8 cellular contexts compared by ENCODE assay signal in the genomic region with DNA sequence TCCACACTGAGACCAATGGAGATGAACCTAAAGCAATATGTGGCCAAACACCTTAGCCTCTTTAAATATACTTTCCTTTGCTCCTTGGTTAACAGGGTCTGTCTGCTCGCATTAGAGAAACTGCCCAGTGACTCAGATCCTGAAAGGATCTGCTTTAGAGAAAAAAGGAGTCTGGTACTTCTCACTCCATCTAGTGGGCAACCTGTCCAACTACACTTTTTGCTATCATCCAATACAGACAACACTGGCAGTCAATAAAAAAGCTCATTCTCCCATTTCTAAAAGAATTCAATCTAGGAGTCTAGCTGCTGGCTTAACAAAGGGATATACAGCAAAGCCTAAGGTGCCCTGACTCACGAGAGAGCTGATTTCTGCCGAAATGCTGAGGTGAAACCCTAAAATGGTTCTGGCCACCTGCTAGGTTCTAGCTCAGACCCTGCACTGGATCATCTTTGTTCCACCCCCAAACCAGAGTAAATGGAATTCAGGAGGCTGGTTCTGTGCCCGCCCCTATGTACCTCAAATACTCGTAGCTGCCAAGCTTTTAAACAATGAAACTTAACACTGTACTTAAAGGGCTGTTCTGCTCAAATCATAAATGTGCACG. TPM values are rescaled to one million over a fixed set of nuclear protein-coding genes. Genes with fewer than 3 reads are reported as not detected.
A peak's percentile ranks its signal among the peaks of the same experiment; 100 is the strongest.
DNase-seq lines count a peak whose midpoint lies in the region; ATAC-seq, FAIRE-seq and TF ChIP-seq lines count a peak whose summit lies in the region.

No MANE protein-coding gene starts in this region.

- H3K9me2 ChIP-seq in PC-9 (ENCODE audit: insufficient read depth), result no peaks in the 10 kb centered on the region

- H3K27ac ChIP-seq in PC-9 (no peak overlapping the region), HepG2 (ENCODE audit: extremely low read length, insufficient read depth, low read length) (no peak overlapping the region), upper lobe of left lung (peak overlapping the region in 3 of 4 donors; percentile 60 to 88 (median 84))

- H3K4me2 ChIP-seq in PC-9, result no peak overlapping the region
- H3K4me2 ChIP-seq in HepG2 (ENCODE audit: low read depth, low read length), result no peak overlapping the region

- POLR2A ChIA-PET in PC-9 (lab: Charles Lee; ENCODE audit: unreplicated experiment) (interaction anchor here (0.7 kb wide), 1 partner anchor 50 kb away, joined by 6 read pairs; no protein-coding TSS in a partner anchor), HepG2 (lab: Yijun Ruan, JAX) (interaction anchor here (0.6 to 2.1 kb wide), 5 partner anchors 10 to 63 kb away, joined by 3 to 9 read pairs (median 5); a partner anchor contains a TSS)

- BruUV-seq in PC-9 (replicated peaks; lab: Mats Ljungman, UMichigan) (no TSS peak), HepG2 (replicated peaks; lab: Mats Ljungman, UMichigan) (no TSS peak)

- peaks cover 9% of the 10 kb centered on the region for H3F3A ChIP-seq in PC-9 (ENCODE audit: insufficient read depth, low read depth)

- TF ChIP-seq POLR2A in HepG2 (IDR thresholded peaks at IDR 0.05; ENCODE audit: insufficient read depth in 1 of 2, low read depth in 2 of 2, low read length in 2 of 2), result no peak
- TF ChIP-seq POLR2A in upper lobe of left lung (IDR thresholded peaks at IDR 0.05), result no peak

- H4K20me1 ChIP-seq in PC-9 (ENCODE audit: insufficient read depth) (no peaks in the 10 kb centered on the region), HepG2 (ENCODE audit: insufficient read depth, low read length) (no peaks in the 10 kb centered on the region; the same call in 1 of the 2 replicates)

- FAIRE-seq in HepG2 (lab: Jason Lieb, UNC), result peak; percentile 98

- no peak overlapping the region for H3K4me3 ChIP-seq in PC-9
- H3K4me3 ChIP-seq in HepG2 (replicated peaks in 1 of 3; ENCODE audit: insufficient read depth in 1 of 3, low read depth in 2 of 3, low read length in 3 of 3), result no peak overlapping the region
- H3K4me3 ChIP-seq in upper lobe of left lung, result no peak overlapping the region

- no peaks in the 10 kb centered on the region for H3K9me3 ChIP-seq in PC-9 (ENCODE audit: insufficient read depth, low read depth)
- H3K9me3 ChIP-seq in HepG2 (ENCODE audit: low read length), result no peaks in the 10 kb centered on the region
- H3K9me3 ChIP-seq in upper lobe of left lung, result no peaks in the 10 kb centered on the region

- H3K36me3 ChIP-seq in PC-9 (ENCODE audit: low read depth) (0 out of 2 replicates have a peak, but pooled peaks cover 6% of the 10 kb centered on the region), HepG2 (replicated peaks in 1 of 2; ENCODE audit: control insufficient read depth in 1 of 2, insufficient read depth in 2 of 2, low read length in 2 of 2) (peaks cover 8 to 32% of the 10 kb centered on the region in 2 experiments; a peak in 4 of 5 replicates), upper lobe of left lung (peaks cover 0 to 40% (median 20%) of the 10 kb centered on the region in 4 donors)

- H2AFZ ChIP-seq in PC-9, result no peak overlapping the region
- no peak overlapping the region for H2AFZ ChIP-seq in HepG2 (ENCODE audit: low read length)

- H3K9ac ChIP-seq in HepG2 (ENCODE audit: insufficient read depth, low read depth, low read length), result no peak overlapping the region

- H3K4me1 ChIP-seq in PC-9 (replicated peaks; ENCODE audit: insufficient read depth), result peaks cover 6% of the 10 kb centered on the region; the same call in 1 of the 2 replicates
- peaks cover 7% of the 10 kb centered on the region; the same call in 1 of the 2 replicates for H3K4me1 ChIP-seq in HepG2 (ENCODE audit: insufficient read depth, low read length)
- peaks cover 22 to 26% (median 25%) of the 10 kb centered on the region in 4 donors for H3K4me1 ChIP-seq in upper lobe of left lung

- H3K27me3 ChIP-seq in PC-9 (ENCODE audit: insufficient read depth, low read depth) (no peaks in the 10 kb centered on the region), HepG2 (ENCODE audit: control insufficient read depth in 1 of 2, insufficient read depth in 2 of 2, low read length in 2 of 2) (no peaks in the 10 kb centered on the region), upper lobe of left lung (no peaks in the 10 kb centered on the region)

- CTCF ChIA-PET in PC-9 (lab: Charles Lee), result interaction anchor here (0.5 to 1.5 kb wide), 11 partner anchors 12 to 828 kb away, joined by 3 to 13 read pairs (median 4); a partner anchor contains a TSS
- CTCF ChIA-PET in HepG2 (lab: Yijun Ruan, JAX; ENCODE audit: low intra/inter-chr PET ratio, low total read pairs), result interaction anchor here (1.1 to 6.6 kb wide), 3 partner anchors 12 to 61 kb away, joined by 3 to 110 read pairs (median 9); no protein-coding TSS in a partner anchor

- in situ Hi-C loops in HepG2 (cut with HindIII; ENCODE audit: extremely low pct_ligation_motif_present, low pct_unique_long_range_greater_than_20kb), result loop anchor here (5.0 kb wide), 1 partner anchor 62 kb away; no protein-coding TSS in a partner anchor

- peak; percentile 70 for TF ChIP-seq RAD21 in HepG2 (CRISPR knock-in tag; IDR thresholded peaks at IDR 0.05)

- DNase-seq in NCI-H2107 treated with DMSO at 0.1 percent for 48 hours (lab: John Stamatoyannopoulos, UW; ENCODE audit: unreplicated experiment) (peak; percentile 36), NCI-H2107 (lab: John Stamatoyannopoulos, UW) (no peak), HT1080 (ENCODE audit: low read depth) (peak; percentile 72), PC-9 (peak in 1 of 2 experiments; percentile 54), cerebellum (ENCODE audit: low spot score) (peak; percentile 57), HepG2 (ENCODE audit: low spot score) (peak; percentile 55), upper lobe of left lung (no peak), 8988T (no peak)

- TF ChIP-seq EP300 in HepG2 (IDR thresholded peaks at IDR 0.05; ENCODE audit: low read depth in 2 of 2, low read length in 2 of 2) (no peak), HepG2 (CRISPR knock-in tag; IDR thresholded peaks at IDR 0.05; ENCODE audit: borderline replicate concordance) (no peak), upper lobe of left lung (IDR thresholded peaks at IDR 0.05) (no peak)

- TF ChIP-seq CTCF in PC-9 (conservative IDR thresholded peaks at IDR 0.05) (peak; percentile 88), HepG2 (CRISPR knock-in tag; IDR thresholded peaks at IDR 0.05) (peak; percentile 82), upper lobe of left lung (IDR thresholded peaks at IDR 0.05) (peak; percentile 69 to 87 (median 82))

- no peaks in the 10 kb centered on the region for H3K79me2 ChIP-seq in PC-9 (ENCODE audit: low read depth)
- no peaks in the 10 kb centered on the region for H3K79me2 ChIP-seq in HepG2 (ENCODE audit: insufficient read depth, low read length)

- WGBS in HepG2 (ENCODE audit: low lambda C conversion rate), result 39% methylated on average over 6 of the region's 6 CpGs
- 27 to 40% methylated on average over 6 of the region's 6 CpGs for WGBS in upper lobe of left lung, 2 donors

- peak; percentile 64 for ATAC-seq in HepG2
- peak; percentile 59 to 85 for ATAC-seq in upper lobe of left lung (ENCODE audit: low FRiP score in 2 of 2)

- intact Hi-C loops in PC-9 (cut with micrococcal nuclease; ENCODE audit: unreplicated experiment) (loop anchor here (1.0 to 5.0 kb wide), 4 partner anchors 61 to 543 kb away; no protein-coding TSS in a partner anchor), HepG2 (cut with micrococcal nuclease; ENCODE audit: unreplicated experiment) (loop anchor here (1.0 to 10.0 kb wide), 2 partner anchors 61 to 130 kb away; a partner anchor contains a TSS)

RNA-seq across cellular contexts. Expression of a gene that starts 11.5 kb away (rescaled TPM):
- total RNA-seq in HT1080 (2014; rRNA removed; shearing (Covaris generic)), result 67.5 and 78.6 TPM in 2 replicates
- polyA plus RNA-seq in HT1080 (2015; cell fraction: cytosol; rRNA removed), result 26.2 and 28.0 TPM in 2 replicates
- 35.0 and 43.5 TPM in 2 replicates for polyA plus RNA-seq in HT1080 (2015; cell fraction: nucleus; rRNA removed)
- 114 and 123 TPM in 2 replicates for total RNA-seq in PC-9 (2021)
- total RNA-seq in cerebellum, result 33.2 TPM
- total RNA-seq in HepG2 (2016; rRNA removed; fragmentation: Illumina TruSeq; extraction: Trizol), result 54.8 and 55.6 TPM in 2 replicates
- total RNA-seq in HepG2 (2016; cell fraction: cytosol; rRNA removed; fragmentation: Illumina TruSeq; extraction: Trizol; ENCODE audit: low read depth), result 11.5 and 14.7 TPM in 2 replicates
- 48.5 and 56.5 TPM in 2 replicates for total RNA-seq in HepG2 (2016; cell fraction: insoluble cytoplasmic fraction; rRNA removed; fragmentation: Illumina TruSeq; extraction: Trizol)
- total RNA-seq in HepG2 (2016; cell fraction: membrane; rRNA removed; fragmentation: Illumina TruSeq; extraction: Trizol), result 23.9 and 27.8 TPM in 2 replicates
- total RNA-seq in HepG2 (2016; cell fraction: nucleus; rRNA removed; fragmentation: Illumina TruSeq; extraction: Trizol), result 27.7 and 34.5 TPM in 2 replicates
- 35.0 and 46.8 TPM in 2 replicates for polyA plus RNA-seq in HepG2 (2011; rRNA removed)
- polyA plus RNA-seq in HepG2 (2011; cell fraction: cytosol; rRNA removed), result 25.1 and 32.1 TPM in 2 replicates
- 40.6 and 54.9 TPM in 2 replicates for polyA plus RNA-seq in HepG2 (2011; cell fraction: nucleus; rRNA removed)
- polyA plus RNA-seq in HepG2 (2012), result 45.3 and 50.3 TPM in 2 replicates
- 12.7 and 15.8 TPM in 2 replicates for polyA plus RNA-seq in HepG2 (2016; cell fraction: cytosol; fragmentation: Illumina TruSeq; extraction: Trizol; ENCODE audit: low read depth)
- polyA plus RNA-seq in HepG2 (2016; cell fraction: insoluble cytoplasmic fraction; fragmentation: Illumina TruSeq; extraction: Trizol; ENCODE audit: low read depth), result 53.9 and 60.5 TPM in 2 replicates
- 19.5 and 25.2 TPM in 2 replicates for polyA plus RNA-seq in HepG2 (2016; cell fraction: membrane; fragmentation: Illumina TruSeq; extraction: Trizol; ENCODE audit: low read depth)
- polyA plus RNA-seq in HepG2 (2016; cell fraction: nucleus; fragmentation: Illumina TruSeq; extraction: Trizol; ENCODE audit: insufficient read depth, low read depth), result 84.3 and 89.3 TPM in 2 replicates
- polyA minus RNA-seq in HepG2 (2011; rRNA and poly(A)+ RNA removed; ENCODE audit: low replicate concordance), result 34.2 and 47.6 TPM in 2 replicates
- polyA minus RNA-seq in HepG2 (2011; cell fraction: cytosol; rRNA and poly(A)+ RNA removed), result 22.4 and 23.5 TPM in 2 replicates
- polyA minus RNA-seq in HepG2 (2011; cell fraction: nucleus; rRNA and poly(A)+ RNA removed), result 22.4 and 27.0 TPM in 2 replicates
- 10 to 100 TPM; 30.4 to 60.6 (median 51.2) TPM for total RNA-seq in upper lobe of left lung

RNA-seq across cellular contexts. Expression of a gene that starts 12.3 kb away (rescaled TPM):
- 12.7 and 21.4 TPM in 2 replicates for total RNA-seq in HT1080 (2014; rRNA removed; shearing (Covaris generic))
- polyA plus RNA-seq in HT1080 (2015; cell fraction: cytosol; rRNA removed), result 29.1 and 30.6 TPM in 2 replicates
- 27.3 and 31.7 TPM in 2 replicates for polyA plus RNA-seq in HT1080 (2015; cell fraction: nucleus; rRNA removed)
- total RNA-seq in PC-9 (2021) (14.7 and 16.9 TPM in 2 replicates), cerebellum (15.6 TPM), HepG2 (2016; rRNA removed; fragmentation: Illumina TruSeq; extraction: Trizol) (13.9 and 14.6 TPM in 2 replicates), upper lobe of left lung (10 to 100 TPM in 1 of 6 donors, 1 to 10 TPM in 5; 6.0 to 13.6 (median 7.0) TPM)
- 6.5 and 6.6 TPM in 2 replicates for total RNA-seq in HepG2 (2016; cell fraction: cytosol; rRNA removed; fragmentation: Illumina TruSeq; extraction: Trizol; ENCODE audit: low read depth)
- total RNA-seq in HepG2 (2016; cell fraction: insoluble cytoplasmic fraction; rRNA removed; fragmentation: Illumina TruSeq; extraction: Trizol), result 13.8 and 15.5 TPM in 2 replicates
- 12.6 and 13.1 TPM in 2 replicates for total RNA-seq in HepG2 (2016; cell fraction: membrane; rRNA removed; fragmentation: Illumina TruSeq; extraction: Trizol)
- total RNA-seq in HepG2 (2016; cell fraction: nucleus; rRNA removed; fragmentation: Illumina TruSeq; extraction: Trizol), result 11.4 and 14.4 TPM in 2 replicates
- polyA plus RNA-seq in HepG2 (2011; rRNA removed), result 20.6 and 21.2 TPM in 2 replicates
- polyA plus RNA-seq in HepG2 (2011; cell fraction: cytosol; rRNA removed), result 14.8 and 17.1 TPM in 2 replicates
- polyA plus RNA-seq in HepG2 (2011; cell fraction: nucleus; rRNA removed), result 16.1 and 23.0 TPM in 2 replicates
- 12.5 and 15.6 TPM in 2 replicates for polyA plus RNA-seq in HepG2 (2012)
- polyA plus RNA-seq in HepG2 (2016; cell fraction: cytosol; fragmentation: Illumina TruSeq; extraction: Trizol; ENCODE audit: low read depth), result 5.9 and 6.1 TPM in 2 replicates
- 27.5 and 29.3 TPM in 2 replicates for polyA plus RNA-seq in HepG2 (2016; cell fraction: insoluble cytoplasmic fraction; fragmentation: Illumina TruSeq; extraction: Trizol; ENCODE audit: low read depth)
- polyA plus RNA-seq in HepG2 (2016; cell fraction: membrane; fragmentation: Illumina TruSeq; extraction: Trizol; ENCODE audit: low read depth), result 13.6 and 13.9 TPM in 2 replicates
- 25.4 and 26.7 TPM in 2 replicates for polyA plus RNA-seq in HepG2 (2016; cell fraction: nucleus; fragmentation: Illumina TruSeq; extraction: Trizol; ENCODE audit: insufficient read depth, low read depth)
- 34.9 and 73.8 TPM in 2 replicates for polyA minus RNA-seq in HepG2 (2011; rRNA and poly(A)+ RNA removed; ENCODE audit: low replicate concordance)
- 4.9 and 5.8 TPM in 2 replicates for polyA minus RNA-seq in HepG2 (2011; cell fraction: cytosol; rRNA and poly(A)+ RNA removed)
- polyA minus RNA-seq in HepG2 (2011; cell fraction: nucleus; rRNA and poly(A)+ RNA removed), result 20.6 and 27.1 TPM in 2 replicates

RNA-seq across cellular contexts. Expression of a gene that starts 26.5 kb away (rescaled TPM):
- 72.3 and 77.8 TPM in 2 replicates for total RNA-seq in HT1080 (2014; rRNA removed; shearing (Covaris generic))
- polyA plus RNA-seq in HT1080 (2015; cell fraction: cytosol; rRNA removed), result 43.7 and 46.3 TPM in 2 replicates
- 75.0 and 77.1 TPM in 2 replicates for polyA plus RNA-seq in HT1080 (2015; cell fraction: nucleus; rRNA removed)
- 64.0 and 73.7 TPM in 2 replicates for total RNA-seq in PC-9 (2021)
- 15.4 TPM for total RNA-seq in cerebellum
- 98.9 and 104 TPM in 2 replicates for total RNA-seq in HepG2 (2016; rRNA removed; fragmentation: Illumina TruSeq; extraction: Trizol)
- total RNA-seq in HepG2 (2016; cell fraction: cytosol; rRNA removed; fragmentation: Illumina TruSeq; extraction: Trizol; ENCODE audit: low read depth), result 8.1 and 8.9 TPM in 2 replicates
- 89.2 and 106 TPM in 2 replicates for total RNA-seq in HepG2 (2016; cell fraction: insoluble cytoplasmic fraction; rRNA removed; fragmentation: Illumina TruSeq; extraction: Trizol)
- 23.0 and 27.5 TPM in 2 replicates for total RNA-seq in HepG2 (2016; cell fraction: membrane; rRNA removed; fragmentation: Illumina TruSeq; extraction: Trizol)
- 61.2 and 71.0 TPM in 2 replicates for total RNA-seq in HepG2 (2016; cell fraction: nucleus; rRNA removed; fragmentation: Illumina TruSeq; extraction: Trizol)
- 25.4 and 33.7 TPM in 2 replicates for polyA plus RNA-seq in HepG2 (2011; rRNA removed)
- 35.0 and 35.5 TPM in 2 replicates for polyA plus RNA-seq in HepG2 (2011; cell fraction: cytosol; rRNA removed)
- 75.1 and 116 TPM in 2 replicates for polyA plus RNA-seq in HepG2 (2011; cell fraction: nucleus; rRNA removed)
- polyA plus RNA-seq in HepG2 (2012), result 50.5 and 61.2 TPM in 2 replicates
- 5.5 and 7.0 TPM in 2 replicates for polyA plus RNA-seq in HepG2 (2016; cell fraction: cytosol; fragmentation: Illumina TruSeq; extraction: Trizol; ENCODE audit: low read depth)
- 87.5 and 108 TPM in 2 replicates for polyA plus RNA-seq in HepG2 (2016; cell fraction: insoluble cytoplasmic fraction; fragmentation: Illumina TruSeq; extraction: Trizol; ENCODE audit: low read depth)
- 13.4 and 16.7 TPM in 2 replicates for polyA plus RNA-seq in HepG2 (2016; cell fraction: membrane; fragmentation: Illumina TruSeq; extraction: Trizol; ENCODE audit: low read depth)
- polyA plus RNA-seq in HepG2 (2016; cell fraction: nucleus; fragmentation: Illumina TruSeq; extraction: Trizol; ENCODE audit: insufficient read depth, low read depth), result 107 and 118 TPM in 2 replicates
- polyA minus RNA-seq in HepG2 (2011; rRNA and poly(A)+ RNA removed; ENCODE audit: low replicate concordance), result 69.0 and 79.0 TPM in 2 replicates
- 37.8 and 41.4 TPM in 2 replicates for polyA minus RNA-seq in HepG2 (2011; cell fraction: cytosol; rRNA and poly(A)+ RNA removed)
- 51.5 and 64.8 TPM in 2 replicates for polyA minus RNA-seq in HepG2 (2011; cell fraction: nucleus; rRNA and poly(A)+ RNA removed)
- total RNA-seq in upper lobe of left lung, result 10 to 100 TPM; 41.2 to 57.6 (median 52.9) TPM

RNA-seq across cellular contexts. Expression of a gene that starts 55.5 kb away (rescaled TPM):
- total RNA-seq in HT1080 (2014; rRNA removed; shearing (Covaris generic)), result 51.5 and 51.9 TPM in 2 replicates
- polyA plus RNA-seq in HT1080 (2015; cell fraction: cytosol; rRNA removed), result 47.0 and 48.4 TPM in 2 replicates
- polyA plus RNA-seq in HT1080 (2015; cell fraction: nucleus; rRNA removed), result 68.8 and 79.0 TPM in 2 replicates
- total RNA-seq in PC-9 (2021) (125 and 160 TPM in 2 replicates), cerebellum (24.1 TPM), HepG2 (2016; rRNA removed; fragmentation: Illumina TruSeq; extraction: Trizol) (21.2 and 45.2 TPM in 2 replicates), upper lobe of left lung (1,000 to 10,000 TPM in 2 of 6 donors, 100 to 1,000 TPM in 4; 553 to 1,296 (median 975) TPM)
- 6.3 and 7.1 TPM in 2 replicates for total RNA-seq in HepG2 (2016; cell fraction: cytosol; rRNA removed; fragmentation: Illumina TruSeq; extraction: Trizol; ENCODE audit: low read depth)
- 21.6 and 46.9 TPM in 2 replicates for total RNA-seq in HepG2 (2016; cell fraction: insoluble cytoplasmic fraction; rRNA removed; fragmentation: Illumina TruSeq; extraction: Trizol)
- 12.5 and 14.1 TPM in 2 replicates for total RNA-seq in HepG2 (2016; cell fraction: membrane; rRNA removed; fragmentation: Illumina TruSeq; extraction: Trizol)
- 38.3 and 44.5 TPM in 2 replicates for total RNA-seq in HepG2 (2016; cell fraction: nucleus; rRNA removed; fragmentation: Illumina TruSeq; extraction: Trizol)
- 90.4 and 99.8 TPM in 2 replicates for polyA plus RNA-seq in HepG2 (2011; rRNA removed)
- 94.6 and 111 TPM in 2 replicates for polyA plus RNA-seq in HepG2 (2011; cell fraction: cytosol; rRNA removed)
- polyA plus RNA-seq in HepG2 (2011; cell fraction: nucleus; rRNA removed), result 67.6 and 75.6 TPM in 2 replicates
- polyA plus RNA-seq in HepG2 (2012), result 64.9 and 110 TPM in 2 replicates
- 6.6 and 6.7 TPM in 2 replicates for polyA plus RNA-seq in HepG2 (2016; cell fraction: cytosol; fragmentation: Illumina TruSeq; extraction: Trizol; ENCODE audit: low read depth)
- 23.6 and 24.3 TPM in 2 replicates for polyA plus RNA-seq in HepG2 (2016; cell fraction: insoluble cytoplasmic fraction; fragmentation: Illumina TruSeq; extraction: Trizol; ENCODE audit: low read depth)
- polyA plus RNA-seq in HepG2 (2016; cell fraction: membrane; fragmentation: Illumina TruSeq; extraction: Trizol; ENCODE audit: low read depth), result 11.8 and 12.2 TPM in 2 replicates
- polyA plus RNA-seq in HepG2 (2016; cell fraction: nucleus; fragmentation: Illumina TruSeq; extraction: Trizol; ENCODE audit: insufficient read depth, low read depth), result 68.0 and 69.9 TPM in 2 replicates
- polyA minus RNA-seq in HepG2 (2011; rRNA and poly(A)+ RNA removed; ENCODE audit: low replicate concordance), result 39.4 and 80.9 TPM in 2 replicates
- polyA minus RNA-seq in HepG2 (2011; cell fraction: cytosol; rRNA and poly(A)+ RNA removed), result 45.5 and 56.8 TPM in 2 replicates
- 17.4 and 26.7 TPM in 2 replicates for polyA minus RNA-seq in HepG2 (2011; cell fraction: nucleus; rRNA and poly(A)+ RNA removed)

Comparison
In these comparisons a context has a peak if more than half of its experiments do, and no peak if none do; other contexts are left out.
1. DNase-seq: peak in NCI-H2107 treated with DMSO at 0.1 percent for 48 hours (single experiment), HT1080 (single experiment), cerebellum (single experiment) and HepG2 (single experiment); none in NCI-H2107 (single experiment), upper lobe of left lung (0 of 2) and 8988T (single experiment).
2. H3K27ac ChIP-seq: peak in upper lobe of left lung (3 of 4); none in PC-9 (single experiment) and HepG2 (single experiment).
3. Peak in every context shown above with its lines, with median percentiles within 50 percentile points of each other: CTCF ChIP-seq.